18 cellular contexts compared by ENCODE assay signal in genomic region chr14:101313268-101313667, GRCh38.
DNase-seq lines count a peak whose midpoint lies in the region; ATAC-seq and TF ChIP-seq lines count a peak whose summit lies in the region.
"Had no signal": no experiment of that assay in that cellular context is flagged by ENCODE, and none has a peak within 500 bp of the region (broad histone marks: within the 10 kb centered on the region; RNA-seq: fewer than 3 reads in every experiment).

No MANE protein-coding gene starts in this region.

- no peaks in the 10 kb centered on the region for H3K79me2 ChIP-seq in H9 (ENCODE audit: insufficient read depth, low read length)
- H3K79me2 ChIP-seq in OCI-LY7 (ENCODE audit: insufficient read depth, low read depth, low read length) = no peaks in the 10 kb centered on the region

- H3K4me3 ChIP-seq in A673 (ENCODE audit: low read depth, low read length, poor library complexity, severe bottlenecking) (no peak overlapping the region), OCI-LY7 (ENCODE audit: low read depth, low read length, poor library complexity, severe bottlenecking) (no peak overlapping the region), esophagus muscularis mucosa (no peak overlapping the region), esophagus squamous epithelium (no peak overlapping the region)
- H3K4me3 ChIP-seq: HAP-1, SJCRH30 had no signal

- H3K36me3 Mint-ChIP-seq in H9 (ENCODE audit: insufficient read depth in 1 of 3, low read depth in 3 of 3) = peaks cover 0 to 9% (median 3%) of the 10 kb centered on the region in 3 experiments; a peak in 5 of 7 replicates

- H3K23ac ChIP-seq in H9 (ENCODE audit: insufficient read length, low read depth, low read length) = no peak overlapping the region

- H3K27ac Mint-ChIP-seq in H9 = no peak overlapping the region

- H3K56ac ChIP-seq in H9 (ENCODE audit: insufficient read length, low read depth, low read length) = no peak overlapping the region

- no peak overlapping the region for H3K14ac ChIP-seq in H9 (ENCODE audit: insufficient read depth, low read length)

- H3K4ac ChIP-seq in H9 (ENCODE audit: low read depth, low read length) = no peak overlapping the region

- 0 out of 2 replicates have a peak, but pooled peaks have one; percentile 19 for TF ChIP-seq CTCF in A673 (conservative IDR thresholded peaks at IDR 0.05; ENCODE audit: low read depth, low read length)
- peak; percentile 58 for TF ChIP-seq CTCF in H9 (conservative IDR thresholded peaks at IDR 0.05)
- TF ChIP-seq CTCF in OCI-LY7 (conservative IDR thresholded peaks at IDR 0.05; ENCODE audit: low read length) = peak; percentile 49
- TF ChIP-seq CTCF in esophagus muscularis mucosa (IDR thresholded peaks at IDR 0.05) = no peak
- no peak for TF ChIP-seq CTCF in esophagus squamous epithelium (IDR thresholded peaks at IDR 0.05)

- H2BK120ac ChIP-seq in H9 (ENCODE audit: low read depth, low read length, poor library complexity, severe bottlenecking) = no peak overlapping the region

- H3K4me1 ChIP-seq in A673 (ENCODE audit: insufficient read depth, low read length, poor library complexity, severe bottlenecking) (no peaks in the 10 kb centered on the region), H9 (ENCODE audit: insufficient read depth, low read length) (no peaks in the 10 kb centered on the region), OCI-LY7 (ENCODE audit: insufficient read depth, low read length, poor library complexity, severe bottlenecking) (no peaks in the 10 kb centered on the region), esophagus muscularis mucosa (no peaks in the 10 kb centered on the region), esophagus squamous epithelium (no peaks in the 10 kb centered on the region)
- H3K4me1 ChIP-seq: HAP-1, SJCRH30 had no signal

- no peaks in the 10 kb centered on the region for H3K9me2 ChIP-seq in OCI-LY7 (ENCODE audit: insufficient read depth, low read length)

- no peak overlapping the region for H2BK20ac ChIP-seq in H9 (ENCODE audit: low read depth, low read length, poor library complexity, severe bottlenecking)

- no peak overlapping the region for H3T11ph ChIP-seq in H9 (ENCODE audit: low read length)

- H2BK5ac ChIP-seq in H9 (ENCODE audit: insufficient read length, low read length) = no peak overlapping the region

- no peaks in the 10 kb centered on the region for H3K23me2 ChIP-seq in H9 (ENCODE audit: insufficient read length, low read depth, low read length, poor library complexity, severe bottlenecking)

- H3K4me3 Mint-ChIP-seq in H9 = no peak overlapping the region

- no peak overlapping the region for H3K27ac ChIP-seq in A673 (ENCODE audit: low read depth, low read length, poor library complexity, severe bottlenecking)
- no peak overlapping the region for H3K27ac ChIP-seq in H9 (ENCODE audit: insufficient read length, low read depth, low read length)
- H3K27ac ChIP-seq in OCI-LY7 (ENCODE audit: low read depth, low read length, poor library complexity, severe bottlenecking) = no peak overlapping the region
- no peak overlapping the region for H3K27ac ChIP-seq in esophagus muscularis mucosa (replicated peaks in 1 of 4)
- no peak overlapping the region for H3K27ac ChIP-seq in esophagus squamous epithelium
- H3K27ac ChIP-seq: C4-2B, SJCRH30 had no signal

- no peak for ATAC-seq in HG03108 (IDR thresholded peaks at IDR 0.05; ENCODE audit: unreplicated experiment)
- ATAC-seq in GM21737 (IDR thresholded peaks at IDR 0.05; ENCODE audit: unreplicated experiment) = no peak
- ATAC-seq: PC-3 had no signal

- H3K18ac ChIP-seq in H9 (ENCODE audit: insufficient read length, low read depth, low read length) = no peak overlapping the region

- H3K9me3 Mint-ChIP-seq in H9 = peaks cover 15 to 23% of the 10 kb centered on the region in 2 experiments

- H3K4me2 ChIP-seq in H9 (ENCODE audit: insufficient read depth, insufficient read length, low read length) (no peak overlapping the region), OCI-LY7 (ENCODE audit: low read length) (no peak overlapping the region)

- BruUV-seq in A673 (replicated peaks; lab: Mats Ljungman, UMichigan) = no TSS peak
- no TSS peak for BruUV-seq in OCI-LY7 (replicated peaks; lab: Mats Ljungman, UMichigan)

- H3K4me1 Mint-ChIP-seq in H9 = peaks cover 4 to 10% of the 10 kb centered on the region in 2 experiments; a peak in 3 of 4 replicates

- H3K9ac ChIP-seq in H9 (ENCODE audit: extremely low read depth, insufficient read length, low read length) = no peak overlapping the region

- H3K27me3 ChIP-seq in A673 (replicated peaks; ENCODE audit: insufficient read depth, low read depth, low read length, poor library complexity) (peaks cover 24% of the 10 kb centered on the region), H9 (ENCODE audit: insufficient read depth, low read length) (no peaks in the 10 kb centered on the region), esophagus muscularis mucosa (no peaks in the 10 kb centered on the region), esophagus squamous epithelium (no peaks in the 10 kb centered on the region)
- H3K27me3 ChIP-seq: SJCRH30 had no signal

- no CpG with 5 or more reads among the region's 6 CpGs for WGBS in H9 (ENCODE audit: extremely low coverage, insufficient read length, low lambda C conversion rate)
- WGBS in esophagus muscularis mucosa = 75% methylated on average over 5 of the region's 6 CpGs
- 66 to 70% methylated on average over 6 of the region's 6 CpGs for WGBS in esophagus squamous epithelium, 2 donors

- no peak overlapping the region for H2BK15ac ChIP-seq in H9 (ENCODE audit: low read depth, low read length)

- intact Hi-C loops in A673 (cut with micrococcal nuclease; ENCODE audit: unreplicated experiment) (no loop called here), OCI-LY7 (cut with micrococcal nuclease; ENCODE audit: unreplicated experiment) (no loop called here), esophagus muscularis mucosa (cut with DNase I) (no loop called here), esophagus squamous epithelium (cut with DNase I) (no loop called here), posterior cingulate gyrus (cut with DNase I) (no loop called here)

- POLR2A ChIA-PET in A673 (lab: Charles Lee; ENCODE audit: low non-redundant PET) = no interaction called here
- POLR2A ChIA-PET in OCI-LY7 (lab: Charles Lee) = no interaction called here

- CTCF ChIA-PET in A673 (lab: Charles Lee) (no interaction called here), OCI-LY7 (lab: Charles Lee; ENCODE audit: unreplicated experiment) (no interaction called here)

- H4K91ac ChIP-seq in H9 (ENCODE audit: insufficient read length, low read depth, low read length) = no peak overlapping the region

- H2AFZ ChIP-seq in H9 (ENCODE audit: low read length) = no peak overlapping the region
- no peak overlapping the region for H2AFZ ChIP-seq in OCI-LY7 (ENCODE audit: low read length)

- H3K9me3 ChIP-seq in A673 (ENCODE audit: low read depth, low read length, poor library complexity, severe bottlenecking) (no peaks in the 10 kb centered on the region), H9 (ENCODE audit: control insufficient read depth, low read depth, low read length) (no peaks in the 10 kb centered on the region), OCI-LY7 (ENCODE audit: low read length) (peaks cover 25% of the 10 kb centered on the region), esophagus muscularis mucosa (peaks cover 0 to 22% (median 11%) of the 10 kb centered on the region in 4 donors), esophagus squamous epithelium (peaks cover 0 to 18% (median 3%) of the 10 kb centered on the region in 3 donors)
- H3K9me3 ChIP-seq: HAP-1, SJCRH30 had no signal

- DNase-seq in A673 (ENCODE audit: low spot score) = no peak
- no peak for DNase-seq in H9
- peak; percentile 8 for DNase-seq in OCI-LY7 (ENCODE audit: low spot score)
- DNase-seq in esophagus muscularis mucosa (ENCODE audit: extremely low spot score) = peak; percentile 80
- DNase-seq in esophagus squamous epithelium (lab: John Stamatoyannopoulos, UW) = no peak
- no peak for DNase-seq in posterior cingulate gyrus
- DNase-seq: IMR-90, Kasumi-1, NCI-H1417 treated with DMSO at 0.1 percent for 48 hours, NCI-H1930, NCI-H446, PC-3, SW 1271 had no signal

- TF ChIP-seq POLR2A in esophagus muscularis mucosa (IDR thresholded peaks at IDR 0.05; ENCODE audit: low read depth) (no peak), esophagus squamous epithelium (IDR thresholded peaks at IDR 0.05) (no peak)

- H3K79me1 ChIP-seq in H9 (ENCODE audit: insufficient read depth, low read depth, low read length, poor library complexity, severe bottlenecking) = no peaks in the 10 kb centered on the region

- no peak overlapping the region for H4K8ac ChIP-seq in H9 (replicated peaks; ENCODE audit: insufficient read length, low read depth, low read length)

- H2AK5ac ChIP-seq in H9 (ENCODE audit: insufficient read length, low read length) = no peak overlapping the region

- H3K36me3 ChIP-seq in A673 (ENCODE audit: insufficient read depth, low read length, poor library complexity, severe bottlenecking) (no peaks in the 10 kb centered on the region), OCI-LY7 (ENCODE audit: insufficient read depth, low read length) (0 out of 2 replicates have a peak, but pooled peaks cover 4% of the 10 kb centered on the region), esophagus muscularis mucosa (no peaks in the 10 kb centered on the region), esophagus squamous epithelium (no peaks in the 10 kb centered on the region)
- H3K36me3 ChIP-seq: HAP-1, SJCRH30 had no signal

- no peaks in the 10 kb centered on the region for H4K20me1 ChIP-seq in H9 (ENCODE audit: control insufficient read depth, insufficient read depth, insufficient read length)
- no peaks in the 10 kb centered on the region for H4K20me1 ChIP-seq in OCI-LY7 (ENCODE audit: insufficient read depth, low read length)

- H4K5ac ChIP-seq in H9 (ENCODE audit: insufficient read length, low read depth, low read length) = no peak overlapping the region

- peaks cover 50% of the 10 kb centered on the region for H3K27me3 Mint-ChIP-seq in H9 (ENCODE audit: low read depth)

- no peak overlapping the region for H2BK12ac ChIP-seq in H9 (ENCODE audit: insufficient read length, low read depth, low read length)

- no peak for TF ChIP-seq EP300 in esophagus muscularis mucosa (IDR thresholded peaks at IDR 0.05)

Comparison
In these comparisons a context has a peak if more than half of its experiments do, and no peak if none do; other contexts are left out.
1. DNase-seq: peak in OCI-LY7 (single experiment) and esophagus muscularis mucosa (single experiment); none in A673 (single experiment), H9 (single experiment), esophagus squamous epithelium (single experiment) and posterior cingulate gyrus (0 of 10).
2. CTCF ChIP-seq: peak in A673 (single experiment), H9 (single experiment) and OCI-LY7 (single experiment); none in esophagus muscularis mucosa (0 of 3) and esophagus squamous epithelium (0 of 6).